In genomic region chr3:195075199-195075940, GRCh38 we compare ENCODE assay signal across 18 cellular contexts.
DNase-seq lines count a peak whose midpoint lies in the region; ATAC-seq and TF ChIP-seq lines count a peak whose summit lies in the region.
"Had no signal": no experiment of that assay in that cellular context is flagged by ENCODE, and none has a peak within 500 bp of the region (broad histone marks: within the 10 kb centered on the region; RNA-seq: fewer than 3 reads in every experiment).

No MANE protein-coding gene starts in this region.

- H3K36me3 ChIP-seq in fibroblast of lung (ENCODE audit: control insufficient read depth, insufficient read depth, low read length), result no peaks in the 10 kb centered on the region
- no peaks in the 10 kb centered on the region for H3K36me3 ChIP-seq in osteoblast (ENCODE audit: insufficient read depth, low read length)
- H3K36me3 ChIP-seq: heart left ventricle, Peyer's patch, thyroid gland had no signal

- H3K79me2 ChIP-seq in fibroblast of lung (ENCODE audit: control insufficient read depth, insufficient read depth, low read length) (no peaks in the 10 kb centered on the region), osteoblast (ENCODE audit: insufficient read depth, low read length) (no peaks in the 10 kb centered on the region)

- H2AFZ ChIP-seq in fibroblast of lung (ENCODE audit: low read length), result no peak overlapping the region
- no peak overlapping the region for H2AFZ ChIP-seq in osteoblast (ENCODE audit: low read length)

- no peak overlapping the region for H3K27ac ChIP-seq in fibroblast of lung (ENCODE audit: insufficient read depth, low read length)
- no peak overlapping the region for H3K27ac ChIP-seq in osteoblast (ENCODE audit: low read depth, low read length)
- H3K27ac ChIP-seq in coronary artery, result no peak overlapping the region
- H3K27ac ChIP-seq: heart left ventricle, Peyer's patch had no signal

- H3K27me3 ChIP-seq in fibroblast of lung (ENCODE audit: control insufficient read depth, insufficient read depth, low read length) (no peaks in the 10 kb centered on the region), osteoblast (ENCODE audit: insufficient read depth, low read length) (no peaks in the 10 kb centered on the region)
- H3K27me3 ChIP-seq: heart left ventricle, Peyer's patch, thyroid gland had no signal

- peaks cover 3% of the 10 kb centered on the region for H3K4me1 ChIP-seq in fibroblast of lung (ENCODE audit: control insufficient read depth, extremely low read depth, insufficient read depth, low read length)
- H3K4me1 ChIP-seq in osteoblast (ENCODE audit: insufficient read depth, low read length), result no peaks in the 10 kb centered on the region
- H3K4me1 ChIP-seq: Peyer's patch had no signal

- H3K9ac ChIP-seq in fibroblast of lung (ENCODE audit: insufficient read depth, low read length), result no peak overlapping the region

- TF ChIP-seq CTCF in fibroblast of lung (conservative IDR thresholded peaks at IDR 0.05 in 1 of 2, IDR thresholded peaks at IDR 0.05 in 1 of 2; ENCODE audit: low read depth in 1 of 2, low read length in 2 of 2) (no peak), osteoblast (IDR thresholded peaks at IDR 0.05; ENCODE audit: extremely low read depth, low read depth, low read length) (no peak), coronary artery (IDR thresholded peaks at IDR 0.05) (no peak)

- DNase-seq in CD1c-positive myeloid dendritic cell (ENCODE audit: extremely low spot score), result peak; percentile 25
- peak; percentile 32 for DNase-seq in KBM-7
- DNase-seq in fibroblast of lung (ENCODE audit: low read depth in 2 of 2), result peak; percentile 41 to 64
- peak; percentile 73 for DNase-seq in osteoblast (ENCODE audit: insufficient read length, low spot score, missing footprints)
- DNase-seq in GDM1 (lab: John Stamatoyannopoulos, UW), result no peak
- no peak for DNase-seq in NCI-H82 treated with DMSO at 0.1 percent for 48 hours (lab: John Stamatoyannopoulos, UW; ENCODE audit: unreplicated experiment)
- DNase-seq in coronary artery (ENCODE audit: low spot score), result no peak
- DNase-seq: activated CD4-positive, alpha-beta T cell treated with anti-CD3 and anti-CD28 coated beads for 1 hour; CD4-positive, alpha-beta T cell; NCI-H187; NCI-H526 treated with DMSO at 0.1 percent for 48 hours; stimulated activated CD4-positive, alpha-beta T cell treated with anti-CD3 and anti-CD28 coated beads, Interleukin-2, amount 100 ng/mL, for 24 hours; stimulated activated CD8-positive, alpha-beta memory T cell treated with anti-CD3 and anti-CD28 coated beads, Interleukin-4, amount 100 ng/mL, for 48 hours had no signal

- H3K9me3 ChIP-seq in fibroblast of lung (ENCODE audit: control insufficient read depth, insufficient read depth, low read depth, low read length), result no peaks in the 10 kb centered on the region
- no peaks in the 10 kb centered on the region for H3K9me3 ChIP-seq in osteoblast (ENCODE audit: low read depth, low read length)
- H3K9me3 ChIP-seq: heart left ventricle, Peyer's patch, thyroid gland had no signal

- no peak for ATAC-seq in GM21529 (IDR thresholded peaks at IDR 0.05; ENCODE audit: unreplicated experiment)
- ATAC-seq: heart left ventricle, T-helper 17 cell had no signal

- H3K4me3 ChIP-seq in fibroblast of lung (replicated peaks in 1 of 4; ENCODE audit: control extremely low read depth in 1 of 4, insufficient read depth in 1 of 4, low read depth in 3 of 4, low read length in 4 of 4) (no peak overlapping the region), osteoblast (ENCODE audit: insufficient read depth, low read length) (no peak overlapping the region), coronary artery (no peak overlapping the region)
- H3K4me3 ChIP-seq: heart left ventricle, Peyer's patch, thyroid gland had no signal

- in situ Hi-C loops in KBM-7 (cut with MboI; ENCODE audit: low pct_unique_long_range_greater_than_20kb, low sequenced_read_pairs), result no loop called here

- H4K20me1 ChIP-seq in fibroblast of lung (ENCODE audit: control insufficient read depth, extremely low read depth, insufficient read depth, low read length) (no peaks in the 10 kb centered on the region), osteoblast (ENCODE audit: insufficient read depth, low read length) (peaks cover 6% of the 10 kb centered on the region)

- peak overlapping the region; percentile 25 for H3K4me2 ChIP-seq in fibroblast of lung (ENCODE audit: extremely low read depth, insufficient read depth, low read length)
- no peak overlapping the region for H3K4me2 ChIP-seq in osteoblast (ENCODE audit: insufficient read depth, low read length)

Comparison
In these comparisons a context has a peak if more than half of its experiments do, and no peak if none do; other contexts are left out.
1. DNase-seq: peak in CD1c-positive myeloid dendritic cell (single experiment), KBM-7 (single experiment), fibroblast of lung (2 of 2) and osteoblast (single experiment); none in GDM1 (single experiment), NCI-H82 treated with DMSO at 0.1 percent for 48 hours (single experiment) and coronary artery (single experiment).